1 cellular context compared by ENCODE assay signal in the genomic region with DNA sequence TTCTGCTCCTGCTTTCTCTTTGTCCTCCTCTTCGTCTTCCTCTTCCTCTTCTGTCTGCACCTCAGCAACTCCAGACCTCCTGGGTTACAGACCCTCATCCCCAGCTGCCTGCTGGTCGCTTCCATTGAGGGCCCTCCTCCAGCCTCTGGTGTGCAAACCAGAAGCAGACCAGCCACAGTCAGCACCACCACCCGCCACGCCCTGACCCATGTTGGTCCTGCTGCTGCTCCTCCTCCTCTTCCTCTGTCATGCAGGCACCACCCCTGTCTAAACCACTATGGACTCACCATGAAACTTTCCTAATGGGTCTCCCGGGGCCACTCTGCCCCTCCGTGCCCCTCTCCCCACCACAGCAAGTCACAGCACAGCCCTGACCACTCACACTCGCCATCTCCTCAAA.
TF ChIP-seq lines count a peak whose summit lies in the region.

No MANE protein-coding gene starts in this region.

TF ChIP-seq in K562, 482 proteins besides CTCF, POLR2A, EP300 and RAD21:
- TF ChIP-seq HDAC3 (IDR thresholded peaks at IDR 0.05; ENCODE audit: borderline replicate concordance, partially characterized antibody), result no peak
- no peak for TF ChIP-seq POLR2AphosphoS5 (IDR thresholded peaks at IDR 0.05; ENCODE audit: control insufficient read depth, insufficient read depth, low read depth, low read length)
- TF ChIP-seq TEAD4 (IDR thresholded peaks at IDR 0.05; ENCODE audit: low read length), result no peak
- TF ChIP-seq TEAD4 (CRISPR knock-in tag; IDR thresholded peaks at IDR 0.05; ENCODE audit: borderline replicate concordance), result no peak
- no peak for TF ChIP-seq CBFA2T3 (IDR thresholded peaks at IDR 0.05)
- no peak for TF ChIP-seq ZNF445 (CRISPR knock-in tag; IDR thresholded peaks at IDR 0.05; ENCODE audit: low read depth)
- TF ChIP-seq, protein P1, sequence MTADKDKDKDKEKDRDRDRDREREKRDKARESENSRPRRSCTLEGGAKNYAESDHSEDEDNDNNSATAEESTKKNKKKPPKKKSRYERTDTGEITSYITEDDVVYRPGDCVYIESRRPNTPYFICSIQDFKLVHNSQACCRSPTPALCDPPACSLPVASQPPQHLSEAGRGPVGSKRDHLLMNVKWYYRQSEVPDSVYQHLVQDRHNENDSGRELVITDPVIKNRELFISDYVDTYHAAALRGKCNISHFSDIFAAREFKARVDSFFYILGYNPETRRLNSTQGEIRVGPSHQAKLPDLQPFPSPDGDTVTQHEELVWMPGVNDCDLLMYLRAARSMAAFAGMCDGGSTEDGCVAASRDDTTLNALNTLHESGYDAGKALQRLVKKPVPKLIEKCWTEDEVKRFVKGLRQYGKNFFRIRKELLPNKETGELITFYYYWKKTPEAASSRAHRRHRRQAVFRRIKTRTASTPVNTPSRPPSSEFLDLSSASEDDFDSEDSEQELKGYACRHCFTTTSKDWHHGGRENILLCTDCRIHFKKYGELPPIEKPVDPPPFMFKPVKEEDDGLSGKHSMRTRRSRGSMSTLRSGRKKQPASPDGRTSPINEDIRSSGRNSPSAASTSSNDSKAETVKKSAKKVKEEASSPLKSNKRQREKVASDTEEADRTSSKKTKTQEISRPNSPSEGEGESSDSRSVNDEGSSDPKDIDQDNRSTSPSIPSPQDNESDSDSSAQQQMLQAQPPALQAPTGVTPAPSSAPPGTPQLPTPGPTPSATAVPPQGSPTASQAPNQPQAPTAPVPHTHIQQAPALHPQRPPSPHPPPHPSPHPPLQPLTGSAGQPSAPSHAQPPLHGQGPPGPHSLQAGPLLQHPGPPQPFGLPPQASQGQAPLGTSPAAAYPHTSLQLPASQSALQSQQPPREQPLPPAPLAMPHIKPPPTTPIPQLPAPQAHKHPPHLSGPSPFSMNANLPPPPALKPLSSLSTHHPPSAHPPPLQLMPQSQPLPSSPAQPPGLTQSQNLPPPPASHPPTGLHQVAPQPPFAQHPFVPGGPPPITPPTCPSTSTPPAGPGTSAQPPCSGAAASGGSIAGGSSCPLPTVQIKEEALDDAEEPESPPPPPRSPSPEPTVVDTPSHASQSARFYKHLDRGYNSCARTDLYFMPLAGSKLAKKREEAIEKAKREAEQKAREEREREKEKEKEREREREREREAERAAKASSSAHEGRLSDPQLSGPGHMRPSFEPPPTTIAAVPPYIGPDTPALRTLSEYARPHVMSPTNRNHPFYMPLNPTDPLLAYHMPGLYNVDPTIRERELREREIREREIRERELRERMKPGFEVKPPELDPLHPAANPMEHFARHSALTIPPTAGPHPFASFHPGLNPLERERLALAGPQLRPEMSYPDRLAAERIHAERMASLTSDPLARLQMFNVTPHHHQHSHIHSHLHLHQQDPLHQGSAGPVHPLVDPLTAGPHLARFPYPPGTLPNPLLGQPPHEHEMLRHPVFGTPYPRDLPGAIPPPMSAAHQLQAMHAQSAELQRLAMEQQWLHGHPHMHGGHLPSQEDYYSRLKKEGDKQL (CRISPR knock-in tag; IDR thresholded peaks at IDR 0.05; ENCODE audit: borderline replicate concordance), result no peak
